In genomic region chr1:205121660-205122488, GRCh38 we compare ENCODE assay signal across 8 cellular contexts. TPM values are rescaled to one million over a fixed set of nuclear protein-coding genes. Genes with fewer than 3 reads are reported as not detected.
DNase-seq lines count a peak whose midpoint lies in the region; ATAC-seq and TF ChIP-seq lines count a peak whose summit lies in the region.

A gene with protein sequence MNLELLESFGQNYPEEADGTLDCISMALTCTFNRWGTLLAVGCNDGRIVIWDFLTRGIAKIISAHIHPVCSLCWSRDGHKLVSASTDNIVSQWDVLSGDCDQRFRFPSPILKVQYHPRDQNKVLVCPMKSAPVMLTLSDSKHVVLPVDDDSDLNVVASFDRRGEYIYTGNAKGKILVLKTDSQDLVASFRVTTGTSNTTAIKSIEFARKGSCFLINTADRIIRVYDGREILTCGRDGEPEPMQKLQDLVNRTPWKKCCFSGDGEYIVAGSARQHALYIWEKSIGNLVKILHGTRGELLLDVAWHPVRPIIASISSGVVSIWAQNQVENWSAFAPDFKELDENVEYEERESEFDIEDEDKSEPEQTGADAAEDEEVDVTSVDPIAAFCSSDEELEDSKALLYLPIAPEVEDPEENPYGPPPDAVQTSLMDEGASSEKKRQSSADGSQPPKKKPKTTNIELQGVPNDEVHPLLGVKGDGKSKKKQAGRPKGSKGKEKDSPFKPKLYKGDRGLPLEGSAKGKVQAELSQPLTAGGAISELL (minus strand): TSS chr1:205121978. CDS start chr1:205121873, 105 bp downstream.

- DNase-seq in DMS153 (lab: John Stamatoyannopoulos, UW): peak; percentile 98
- peak; percentile 91 for DNase-seq in OCI-M2 (lab: John Stamatoyannopoulos, UW; ENCODE audit: unreplicated experiment)
- peak; percentile 91 for DNase-seq in activated T-cell treated with anti-CD3 and anti-CD28 coated beads for 48 hours (ENCODE audit: low read depth)
- DNase-seq in epithelial cell of proximal tubule (ENCODE audit: low read depth): peak; percentile 95
- peak; percentile 92 for DNase-seq in stimulated activated CD8-positive, alpha-beta memory T cell treated with anti-CD3 and anti-CD28 coated beads, Interleukin-7, amount 100 ng/mL, for 1 hour (ENCODE audit: low read depth in 2 of 2)

- no peaks in the 10 kb centered on the region for H3K27me3 ChIP-seq in mucosa of rectum (ENCODE audit: control insufficient read depth in 2 of 2, insufficient read depth in 2 of 2, low read length in 2 of 2)

- H3K36me3 Mint-ChIP-seq in IgD-negative memory B cell: no peaks in the 10 kb centered on the region

- H3K4me1 Mint-ChIP-seq in IgD-negative memory B cell: peaks cover 35 to 46% (median 39%) of the 10 kb centered on the region in 3 donors

- H3K4me1 ChIP-seq in mucosa of rectum (ENCODE audit: control insufficient read depth in 2 of 2, insufficient read depth in 2 of 2, low read length in 2 of 2): peaks cover 12 to 14% of the 10 kb centered on the region in 2 donors

- TF ChIP-seq CTCF in epithelial cell of proximal tubule (conservative IDR thresholded peaks at IDR 0.05; ENCODE audit: low read depth, low read length): peak; percentile 78

- ATAC-seq in GM21528 (IDR thresholded peaks at IDR 0.05; ENCODE audit: low FRiP score, unreplicated experiment): peak; percentile 95

- H3K27ac ChIP-seq in mucosa of rectum (ENCODE audit: low read depth in 2 of 2, low read length in 2 of 2): peak within 1 kb of the TSS; percentile 89 to 97

- H3K27me3 Mint-ChIP-seq in IgD-negative memory B cell: no peaks in the 10 kb centered on the region

- peak within 1 kb of the TSS; percentile 93 for H3K4me3 ChIP-seq in epithelial cell of proximal tubule (ENCODE audit: low read depth, low read length)
- peak within 1 kb of the TSS; percentile 84 to 100 for H3K4me3 ChIP-seq in mucosa of rectum (ENCODE audit: low read length in 2 of 2)

- H3K36me3 ChIP-seq in mucosa of rectum (ENCODE audit: control insufficient read depth in 2 of 2, insufficient read depth in 2 of 2, low read length in 2 of 2): peaks cover 0 to 2% of the 10 kb centered on the region in 2 donors

- H3K9me3 Mint-ChIP-seq in IgD-negative memory B cell: no peaks in the 10 kb centered on the region

- H3K27ac Mint-ChIP-seq in IgD-negative memory B cell: peak within 1 kb of the TSS; percentile 97 to 100 (median 100)

- peak within 1 kb of the TSS; percentile 94 to 100 (median 98) for H3K4me3 Mint-ChIP-seq in IgD-negative memory B cell

- no peaks in the 10 kb centered on the region for H3K9me3 ChIP-seq in mucosa of rectum (ENCODE audit: control insufficient read depth in 2 of 2, low read length in 2 of 2)

- H3K9ac ChIP-seq in mucosa of rectum (ENCODE audit: low read depth in 1 of 2, low read length in 2 of 2): peak within 1 kb of the TSS; percentile 85 to 99

RNA-seq across cellular contexts. Expression of the gene that starts here (rescaled TPM):
- 19.0 TPM for polyA plus RNA-seq in IgD-negative memory B cell
- 10.6 and 11.1 TPM in 2 replicates for total RNA-seq in epithelial cell of proximal tubule

Comparison
In these comparisons a context has a peak if more than half of its experiments do, and no peak if none do; other contexts are left out.
1. Peak in every context shown above with its lines: DNase-seq, ATAC-seq, H3K4me3 ChIP-seq and H3K27ac ChIP-seq.